13 cellular contexts compared by ENCODE assay signal in the genomic region with DNA sequence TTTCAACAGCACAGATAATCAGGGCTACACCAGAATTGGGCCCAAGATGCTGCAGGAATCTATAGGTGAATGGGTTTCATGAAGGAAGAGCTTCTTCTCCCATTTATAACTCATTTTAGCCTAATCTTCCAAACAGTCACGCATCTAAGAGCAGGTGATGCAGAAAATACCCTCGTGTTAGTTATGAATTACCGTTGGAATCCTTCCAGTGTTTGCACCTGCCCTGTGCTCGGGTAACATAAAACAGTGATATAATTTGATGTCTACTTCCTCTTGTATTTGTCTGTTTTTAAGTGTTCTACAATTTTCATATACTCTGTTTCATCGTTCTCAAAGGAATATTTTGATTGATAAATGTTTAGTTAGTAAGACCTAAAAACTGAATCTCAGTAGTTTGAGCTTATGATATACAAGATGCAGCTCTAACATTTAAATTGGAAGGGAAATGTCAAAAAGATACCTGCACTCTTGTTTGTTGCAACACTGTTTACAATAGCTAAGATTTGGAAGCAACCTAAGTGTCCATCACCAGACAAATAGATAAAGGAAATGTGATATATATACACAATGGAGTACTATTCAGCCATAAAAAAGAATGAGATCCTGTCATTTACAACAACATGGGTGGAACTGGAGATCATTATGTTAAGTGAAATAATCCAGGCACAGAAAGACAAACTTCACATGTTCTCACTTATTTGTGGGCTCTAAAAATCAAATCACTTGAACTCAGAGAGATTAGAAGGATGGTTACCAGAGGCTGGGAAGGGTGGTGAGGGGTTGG.
"Had no signal": no experiment of that assay in that cellular context is flagged by ENCODE, and none has a peak within 500 bp of the region (broad histone marks: within the 10 kb centered on the region; RNA-seq: fewer than 3 reads in every experiment).

No MANE protein-coding gene starts in this region.

- H3K27me3 Mint-ChIP-seq: activated T-helper 17 cell treated with anti-CD3 and anti-CD28 coated beads, Interleukin-2, amount 50 U/mL, for 72 hours; stimulated activated memory B cell treated with anti-CD40 and anti-IgM and Interleukin-4, amounts not matched to agents 10 μg/mL and 1 μg/mL and 100 μg/mL, for 72 hours had no signal

- ATAC-seq: activated T-helper 17 cell treated with anti-CD3 and anti-CD28 coated beads, Interleukin-2, amount 50 U/mL, for 72 hours; natural killer cell; stimulated activated memory B cell treated with anti-CD40 and anti-IgM and Interleukin-4, amounts not matched to agents 10 μg/mL and 1 μg/mL and 100 μg/mL, for 72 hours had no signal

- H3K9me3 ChIP-seq: ascending aorta had no signal

- H3K27ac ChIP-seq: ascending aorta, breast epithelium, VCaP had no signal

- H3K9me3 Mint-ChIP-seq: activated T-helper 17 cell treated with anti-CD3 and anti-CD28 coated beads, Interleukin-2, amount 50 U/mL, for 72 hours; endodermal cell; natural killer cell; stimulated activated memory B cell treated with anti-CD40 and anti-IgM and Interleukin-4, amounts not matched to agents 10 μg/mL and 1 μg/mL and 100 μg/mL, for 72 hours had no signal

- H3K4me3 ChIP-seq: ascending aorta, breast epithelium had no signal

- DNase-seq: activated CD4-positive, alpha-beta T cell treated with anti-CD3 and anti-CD28 coated beads for 1 hour; activated CD4-positive, alpha-beta T cell treated with anti-CD3 and anti-CD28 coated beads, Interleukin-2, amount 50 U/mL, for 4 hours; activated naive CD4-positive, alpha-beta T cell treated with Interleukin-2 at 50 U/mL for 16 hours; cerebellar nuclear complex; endodermal cell; mammary epithelial cell; natural killer cell; retina had no signal

- H3K4me3 Mint-ChIP-seq: activated T-helper 17 cell treated with anti-CD3 and anti-CD28 coated beads, Interleukin-2, amount 50 U/mL, for 72 hours; endodermal cell; natural killer cell; stimulated activated memory B cell treated with anti-CD40 and anti-IgM and Interleukin-4, amounts not matched to agents 10 μg/mL and 1 μg/mL and 100 μg/mL, for 72 hours had no signal

- H3K27me3 ChIP-seq: ascending aorta, breast epithelium had no signal

- H3K36me3 Mint-ChIP-seq: natural killer cell had no signal

- H3K27ac Mint-ChIP-seq: activated T-helper 17 cell treated with anti-CD3 and anti-CD28 coated beads, Interleukin-2, amount 50 U/mL, for 72 hours; endodermal cell; natural killer cell; stimulated activated memory B cell treated with anti-CD40 and anti-IgM and Interleukin-4, amounts not matched to agents 10 μg/mL and 1 μg/mL and 100 μg/mL, for 72 hours had no signal

- H3K4me1 ChIP-seq: ascending aorta, breast epithelium had no signal

- H3K36me3 ChIP-seq: breast epithelium had no signal
